In the genomic region with DNA sequence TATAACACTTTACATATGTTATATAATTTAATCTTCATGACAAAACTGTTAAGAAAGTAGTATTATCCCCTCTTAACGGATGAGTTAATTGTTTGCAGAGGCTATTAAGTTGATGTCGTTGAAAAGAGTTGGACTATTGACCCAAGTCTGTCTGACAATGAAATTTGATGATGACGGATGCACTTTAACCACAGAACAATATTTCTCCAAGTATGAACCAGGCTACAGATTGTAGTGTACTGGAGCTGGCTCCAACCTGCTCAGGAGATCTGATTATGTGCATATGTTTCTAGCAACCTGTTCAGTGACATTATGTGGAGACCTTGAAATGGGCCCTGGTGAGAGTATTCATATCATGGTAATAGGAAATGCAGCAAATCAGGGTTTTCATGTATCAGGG, we compare ENCODE assay signal across 28 cellular contexts.
"Had no signal": no experiment of that assay in that cellular context is flagged by ENCODE, and none has a peak within 500 bp of the region (broad histone marks: within the 10 kb centered on the region; RNA-seq: fewer than 3 reads in every experiment).

No MANE protein-coding gene starts in this region.

- ATAC-seq: effector memory CD8-positive, alpha-beta T cell; heart right ventricle; left cardiac atrium; left ventricle myocardium superior; lower lobe of right lung; natural killer cell treated with Interleukin-12 subunit alpha and Interleukin-12 subunit beta and Interleukin-15 and Interleukin-18, amount 100 ng/mL, for 72 hours; right lobe of liver; stimulated activated naive CD8-positive, alpha-beta T cell treated with anti-CD3 and anti-CD28 coated beads, Interleukin-15, amount 100 ng/mL, for 72 hours; upper lobe of right lung had no signal

- H3K4me3 ChIP-seq: coronary artery, esophagus squamous epithelium, heart right ventricle, lower lobe of right lung, right lobe of liver, smooth muscle cell, suprapubic skin, transverse colon, upper lobe of right lung, uterus had no signal

- H3K9me3 ChIP-seq: esophagus squamous epithelium, lower lobe of right lung, right lobe of liver, suprapubic skin, transverse colon, upper lobe of right lung, uterus had no signal

- H3K36me3 ChIP-seq: esophagus squamous epithelium, heart right ventricle, lower lobe of right lung, right lobe of liver, suprapubic skin, transverse colon, upper lobe of right lung, uterus had no signal

- H3K4me1 ChIP-seq: esophagus squamous epithelium, heart right ventricle, lower lobe of right lung, parathyroid adenoma, right lobe of liver, suprapubic skin, transverse colon, upper lobe of right lung, uterus had no signal

- FAIRE-seq: endometrium, islet of Langerhans had no signal

- DNase-seq: effector memory CD8-positive, alpha-beta T cell; erythroblast; esophagus squamous epithelium; foreskin melanocyte; glutamatergic neuron; heart right ventricle; hippocampal formation; left cardiac atrium; left ventricle myocardium superior; lower lobe of right lung; naive B cell; right lobe of liver; stimulated activated CD4-positive, alpha-beta T cell treated with anti-CD3 and anti-CD28 coated beads, Interleukin-12 subunit alpha, Interleukin-12 subunit beta, amount 100 ng/mL, for 4 hours; stimulated activated CD4-positive, alpha-beta T cell treated with anti-CD3 and anti-CD28 coated beads, Interleukin-1b, Interleukin-23, amount 100 ng/mL, for 48 hours; stimulated activated CD4-positive, alpha-beta T cell treated with anti-CD3 and anti-CD28 coated beads, Interleukin-4, amount 100 ng/mL, for 1 hour; stimulated activated CD8-positive, alpha-beta memory T cell treated with anti-CD3 and anti-CD28 coated beads, Interleukin-4, amount 100 ng/mL, for 48 hours; stimulated activated naive CD4-positive, alpha-beta T cell; stimulated activated naive CD8-positive, alpha-beta T cell treated with anti-CD3 and anti-CD28 coated beads, Interleukin-15, amount 100 ng/mL, for 72 hours; transverse colon; upper lobe of right lung; uterus had no signal

- H3K27me3 ChIP-seq: esophagus squamous epithelium, heart right ventricle, right lobe of liver, suprapubic skin, transverse colon, upper lobe of right lung, uterus had no signal

- H3K27ac ChIP-seq: coronary artery, esophagus squamous epithelium, heart right ventricle, lower lobe of right lung, parathyroid adenoma, right lobe of liver, suprapubic skin, transverse colon, upper lobe of right lung, uterus had no signal
